14 cellular contexts compared by ENCODE assay signal in genomic region chr4:108033348-108033747, GRCh38.
"Had no signal": no experiment of that assay in that cellular context is flagged by ENCODE, and none has a peak within 500 bp of the region (broad histone marks: within the 10 kb centered on the region; RNA-seq: fewer than 3 reads in every experiment).

No MANE protein-coding gene starts in this region.

- H3K4me1 ChIP-seq: gastroesophageal sphincter, lower lobe of right lung had no signal

- H3K27ac ChIP-seq: gastroesophageal sphincter, lower lobe of right lung, spleen, WERI-Rb-1 had no signal

- DNase-seq: activated CD4-positive, alpha-beta memory T cell treated with anti-CD3 and anti-CD28 coated beads, Interleukin-2, amount 10 ng/mL, durations not matched to agents 7 days and 5 days; activated CD4-positive, alpha-beta T cell treated with anti-CD3 and anti-CD28 coated beads for 1 hour; activated naive CD4-positive, alpha-beta T cell treated with anti-CD3 and anti-CD28 coated beads, Interleukin-2, amount 10 ng/mL, durations not matched to agents 7 days and 5 days; activated T-cell treated with anti-CD3 and anti-CD28 coated beads, Interleukin-2, amount 50 U/mL, for 24 hours; effector CD8-positive, alpha-beta T cell; lower lobe of right lung; spleen; stimulated activated naive B cell treated with anti-CD40 and anti-IgM and Interleukin-4, amounts not matched to agents 10 μg/mL and 1 μg/mL and 100 μg/mL, for 72 hours; T-helper 2 cell; WERI-Rb-1 had no signal

- ATAC-seq: esophagus mucosa; gastroesophageal sphincter; lower lobe of right lung; stimulated activated naive B cell treated with anti-CD40 and anti-IgM and Interleukin-4, amounts not matched to agents 10 μg/mL and 1 μg/mL and 100 μg/mL, for 72 hours had no signal

- H3K27me3 ChIP-seq: gastroesophageal sphincter, spleen had no signal

- H3K27ac Mint-ChIP-seq: activated CD4-positive, alpha-beta memory T cell treated with anti-CD3 and anti-CD28 coated beads, Interleukin-2, amount 10 ng/mL, durations not matched to agents 7 days and 5 days; activated T-cell treated with anti-CD3 and anti-CD28 coated beads, Interleukin-2, amount 50 U/mL, for 24 hours; dendritic cell treated with granulocyte-macrophage colony-stimulating factor and Interleukin-4, amounts not matched to agents 40 ng/mL and 50 ng/mL, for 4 days; nephron; stimulated activated naive B cell treated with anti-CD40 and anti-IgM and Interleukin-4, amounts not matched to agents 10 μg/mL and 1 μg/mL and 100 μg/mL, for 72 hours had no signal

- H3K4me3 ChIP-seq: gastroesophageal sphincter, lower lobe of right lung, spleen had no signal

- H3K9me3 Mint-ChIP-seq: activated CD4-positive, alpha-beta memory T cell treated with anti-CD3 and anti-CD28 coated beads, Interleukin-2, amount 10 ng/mL, durations not matched to agents 7 days and 5 days; activated T-cell treated with anti-CD3 and anti-CD28 coated beads, Interleukin-2, amount 50 U/mL, for 24 hours; dendritic cell treated with granulocyte-macrophage colony-stimulating factor and Interleukin-4, amounts not matched to agents 40 ng/mL and 50 ng/mL, for 4 days; nephron; stimulated activated naive B cell treated with anti-CD40 and anti-IgM and Interleukin-4, amounts not matched to agents 10 μg/mL and 1 μg/mL and 100 μg/mL, for 72 hours had no signal

- H3K27me3 Mint-ChIP-seq: activated CD4-positive, alpha-beta memory T cell treated with anti-CD3 and anti-CD28 coated beads, Interleukin-2, amount 10 ng/mL, durations not matched to agents 7 days and 5 days; activated naive CD4-positive, alpha-beta T cell treated with anti-CD3 and anti-CD28 coated beads, Interleukin-2, amount 10 ng/mL, durations not matched to agents 7 days and 5 days; activated T-cell treated with anti-CD3 and anti-CD28 coated beads, Interleukin-2, amount 50 U/mL, for 24 hours; dendritic cell treated with granulocyte-macrophage colony-stimulating factor and Interleukin-4, amounts not matched to agents 40 ng/mL and 50 ng/mL, for 4 days; stimulated activated naive B cell treated with anti-CD40 and anti-IgM and Interleukin-4, amounts not matched to agents 10 μg/mL and 1 μg/mL and 100 μg/mL, for 72 hours had no signal

- H3K9me3 ChIP-seq: gastroesophageal sphincter, lower lobe of right lung, spleen had no signal

- H3K4me3 Mint-ChIP-seq: activated CD4-positive, alpha-beta memory T cell treated with anti-CD3 and anti-CD28 coated beads, Interleukin-2, amount 10 ng/mL, durations not matched to agents 7 days and 5 days; activated naive CD4-positive, alpha-beta T cell treated with anti-CD3 and anti-CD28 coated beads, Interleukin-2, amount 10 ng/mL, durations not matched to agents 7 days and 5 days; activated T-cell treated with anti-CD3 and anti-CD28 coated beads, Interleukin-2, amount 50 U/mL, for 24 hours; dendritic cell treated with granulocyte-macrophage colony-stimulating factor and Interleukin-4, amounts not matched to agents 40 ng/mL and 50 ng/mL, for 4 days; nephron; stimulated activated naive B cell treated with anti-CD40 and anti-IgM and Interleukin-4, amounts not matched to agents 10 μg/mL and 1 μg/mL and 100 μg/mL, for 72 hours had no signal
